ENCODE assay signal across 8 cellular contexts in the genomic region with DNA sequence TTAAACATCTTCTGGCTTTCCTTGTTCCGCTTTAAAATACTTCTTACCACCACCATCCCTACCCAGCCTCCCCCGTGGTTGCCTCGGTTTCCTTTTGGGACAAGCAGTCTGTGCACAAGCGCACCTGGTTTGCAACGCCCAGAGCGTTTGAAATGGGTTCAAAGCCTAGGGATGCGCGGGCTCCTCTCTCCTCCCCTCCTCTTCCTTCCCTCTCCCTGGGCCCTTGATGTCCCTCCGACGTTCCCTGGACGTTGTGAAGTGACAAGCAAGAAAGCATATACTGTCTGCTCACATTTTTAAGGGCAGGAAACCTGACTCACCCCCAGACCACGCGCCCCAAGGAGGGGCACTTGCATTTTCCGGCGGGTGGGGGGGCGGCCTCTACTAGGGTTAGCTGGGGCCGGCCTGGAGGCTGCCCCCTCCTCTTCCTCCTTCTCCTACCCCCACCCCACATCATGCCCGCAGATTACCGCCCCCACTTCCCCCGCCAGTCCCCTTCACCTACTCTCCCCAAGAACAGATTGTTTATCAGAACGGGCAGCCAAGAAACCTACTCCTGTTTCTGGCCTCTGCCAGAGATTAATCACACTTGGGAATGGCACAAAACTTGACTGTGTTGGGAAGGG. TPM values are rescaled to one million over a fixed set of nuclear protein-coding genes. Genes with fewer than 3 reads are reported as not detected.
DNase-seq lines count a peak whose midpoint lies in the region; ATAC-seq and TF ChIP-seq lines count a peak whose summit lies in the region.

No MANE protein-coding gene starts in this region.

- ATAC-seq in HG03108 (IDR thresholded peaks at IDR 0.05; ENCODE audit: unreplicated experiment), result no peak

- no peak overlapping the region for H3K4me3 ChIP-seq in parathyroid adenoma (ENCODE audit: low read depth, low read length)

- peaks cover 53% of the 10 kb centered on the region for H3K4me1 ChIP-seq in parathyroid adenoma

- no peaks in the 10 kb centered on the region for H3K27me3 ChIP-seq in parathyroid adenoma (ENCODE audit: control insufficient read depth, insufficient read depth, low read length)

- no peaks in the 10 kb centered on the region for H3K79me2 ChIP-seq in parathyroid adenoma

- peak overlapping the region; percentile 94 for H3K27ac ChIP-seq in parathyroid adenoma

- H3K9ac ChIP-seq in parathyroid adenoma, result no peak overlapping the region

- H2AFZ ChIP-seq in parathyroid adenoma, result no peak overlapping the region

- TF ChIP-seq CTCF in parathyroid adenoma (IDR thresholded peaks at IDR 0.05), result no peak

- no peaks in the 10 kb centered on the region for H3K9me3 ChIP-seq in parathyroid adenoma (ENCODE audit: control insufficient read depth, low read length)

- no peak overlapping the region for H3K4me2 ChIP-seq in parathyroid adenoma (ENCODE audit: low read length)

- DNase-seq in HT1080 (ENCODE audit: low read depth) (peak; percentile 68), NCI-H2196 treated with DMSO at 0.1 percent for 48 hours (lab: John Stamatoyannopoulos, UW; ENCODE audit: unreplicated experiment) (no peak), AG08396 (ENCODE audit: low spot score) (no peak), MV-4-11 (lab: John Stamatoyannopoulos, UW) (no peak)
- DNase-seq in activated CD4-positive, alpha-beta T cell treated with anti-CD3 and anti-CD28 coated beads for 48 hours, result peak; percentile 64
- DNase-seq in effector CD8-positive, alpha-beta T cell (lab: John Stamatoyannopoulos, UW), result peak; percentile 17

- no peaks in the 10 kb centered on the region for H3K36me3 ChIP-seq in parathyroid adenoma (ENCODE audit: control insufficient read depth, insufficient read depth, low read length)

RNA-seq across cellular contexts. Expression of gene IRF2BPL, which starts 9.5 kb away (rescaled TPM):
- 22.0 and 27.6 TPM in 2 replicates for total RNA-seq in HT1080 (2014; rRNA removed; shearing (Covaris generic))
- polyA plus RNA-seq in HT1080 (2015; cell fraction: cytosol; rRNA removed), result 20.8 and 21.0 TPM in 2 replicates
- polyA plus RNA-seq in HT1080 (2015; cell fraction: nucleus; rRNA removed), result 17.6 and 20.3 TPM in 2 replicates

Comparison
In these comparisons a context has a peak if more than half of its experiments do, and no peak if none do; other contexts are left out.
1. DNase-seq: peak in HT1080 (single experiment), activated CD4-positive, alpha-beta T cell treated with anti-CD3 and anti-CD28 coated beads for 48 hours (single experiment) and effector CD8-positive, alpha-beta T cell (single experiment); none in NCI-H2196 treated with DMSO at 0.1 percent for 48 hours (single experiment), AG08396 (single experiment) and MV-4-11 (single experiment).